Comparison of ENCODE assay signal across 15 cellular contexts in the genomic region with DNA sequence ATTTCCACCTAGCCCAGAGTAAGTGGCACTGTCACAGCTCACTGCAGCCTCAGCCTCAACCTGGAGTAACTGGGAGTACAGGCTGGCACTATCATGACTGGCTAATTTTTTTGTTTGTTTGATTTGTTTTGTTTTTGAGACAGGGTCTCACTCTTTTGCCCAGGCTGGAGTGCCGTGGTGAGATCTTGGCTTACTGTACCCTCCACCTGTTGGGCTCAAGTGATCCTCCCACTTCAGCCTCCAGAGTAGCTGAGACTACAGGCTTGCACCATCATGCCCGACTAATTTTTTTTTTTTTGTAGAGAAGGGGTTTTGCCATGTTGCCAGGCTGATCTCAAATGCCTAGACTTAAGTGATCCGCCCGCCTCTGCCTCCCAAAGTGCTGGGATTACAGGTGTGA. TPM values are rescaled to one million over a fixed set of nuclear protein-coding genes. Genes with fewer than 3 reads are reported as not detected.
DNase-seq lines count a peak whose midpoint lies in the region; ATAC-seq and TF ChIP-seq lines count a peak whose summit lies in the region.
"Had no signal": no experiment of that assay in that cellular context is flagged by ENCODE, and none has a peak within 500 bp of the region (broad histone marks: within the 10 kb centered on the region; RNA-seq: fewer than 3 reads in every experiment).

No MANE protein-coding gene starts in this region.

- peak overlapping the region; percentile 93 for H3K4me2 ChIP-seq in OCI-LY3 (ENCODE audit: low read length)
- H3K4me2 ChIP-seq in fibroblast of lung (ENCODE audit: extremely low read depth, insufficient read depth, low read length) = peak overlapping the region; percentile 73

- H3K4me3 ChIP-seq in OCI-LY3 (ENCODE audit: low read length) (peak overlapping the region; percentile 84), fibroblast of lung (replicated peaks in 1 of 4; ENCODE audit: control extremely low read depth in 1 of 4, insufficient read depth in 1 of 4, low read depth in 3 of 4, low read length in 4 of 4) (peak overlapping the region; percentile 24 to 79 (median 74))

- no peak for TF ChIP-seq CTCF in OCI-LY3 (IDR thresholded peaks at IDR 0.05; ENCODE audit: low read depth, low read length)
- no peak for TF ChIP-seq CTCF in fibroblast of lung (conservative IDR thresholded peaks at IDR 0.05 in 1 of 2, IDR thresholded peaks at IDR 0.05 in 1 of 2; ENCODE audit: low read depth in 1 of 2, low read length in 2 of 2)

- H3K9ac ChIP-seq in OCI-LY3 (ENCODE audit: low read length) (peak overlapping the region; percentile 87; the same call in 1 of the 2 replicates), fibroblast of lung (ENCODE audit: insufficient read depth, low read length) (no peak overlapping the region)

- no peaks in the 10 kb centered on the region for H3K9me3 ChIP-seq in OCI-LY3 (ENCODE audit: insufficient read depth, low read length)
- H3K9me3 ChIP-seq in fibroblast of lung (ENCODE audit: control insufficient read depth, insufficient read depth, low read depth, low read length) = no peaks in the 10 kb centered on the region

- H2AFZ ChIP-seq in OCI-LY3 (ENCODE audit: low read depth, low read length) (no peak overlapping the region), fibroblast of lung (ENCODE audit: low read length) (no peak overlapping the region)

- H4K20me1 ChIP-seq in OCI-LY3 (ENCODE audit: insufficient read depth, low read length) (peaks cover 32% of the 10 kb centered on the region), fibroblast of lung (ENCODE audit: control insufficient read depth, extremely low read depth, insufficient read depth, low read length) (no peaks in the 10 kb centered on the region)

- H3K9me3 Mint-ChIP-seq in activated T-cell treated with anti-CD3 and anti-CD28 coated beads, Interleukin-2, amount 50 U/mL, for 72 hours = no peaks in the 10 kb centered on the region
- H3K9me3 Mint-ChIP-seq in stimulated activated effector memory CD8-positive, alpha-beta T cell treated with anti-CD3 and anti-CD28 coated beads, Interleukin-12 subunit alpha, Interleukin-12 subunit beta, amount 100 ng/mL, for 72 hours = no peaks in the 10 kb centered on the region
- H3K9me3 Mint-ChIP-seq: CD4-positive, CD25-positive, alpha-beta regulatory T cell; T-helper 2 cell treated with Interferon-gamma antibody and Interleukin-4, amounts not matched to agents 5 μg/mL and 100 μg/mL, for 36 hours had no signal

- no peak overlapping the region for H3K27ac Mint-ChIP-seq in activated T-cell treated with anti-CD3 and anti-CD28 coated beads, Interleukin-2, amount 50 U/mL, for 72 hours
- peak overlapping the region; percentile 92 for H3K27ac Mint-ChIP-seq in stimulated activated effector memory CD8-positive, alpha-beta T cell treated with anti-CD3 and anti-CD28 coated beads, Interleukin-12 subunit alpha, Interleukin-12 subunit beta, amount 100 ng/mL, for 72 hours

- peaks cover 14% of the 10 kb centered on the region for H3K4me1 ChIP-seq in OCI-LY3 (ENCODE audit: low read length)
- peaks cover 2% of the 10 kb centered on the region for H3K4me1 ChIP-seq in fibroblast of lung (ENCODE audit: control insufficient read depth, extremely low read depth, insufficient read depth, low read length)

- peaks cover 4 to 9% of the 10 kb centered on the region in 2 donors for H3K36me3 Mint-ChIP-seq in activated T-cell treated with anti-CD3 and anti-CD28 coated beads, Interleukin-2, amount 50 U/mL, for 72 hours (ENCODE audit: insufficient read depth in 2 of 2)
- peaks cover 13% of the 10 kb centered on the region for H3K36me3 Mint-ChIP-seq in stimulated activated effector memory CD8-positive, alpha-beta T cell treated with anti-CD3 and anti-CD28 coated beads, Interleukin-12 subunit alpha, Interleukin-12 subunit beta, amount 100 ng/mL, for 72 hours
- H3K36me3 Mint-ChIP-seq: CD4-positive, CD25-positive, alpha-beta regulatory T cell had no signal

- no peak for ATAC-seq in activated T-cell treated with anti-CD3 and anti-CD28 coated beads, Interleukin-2, amount 50 U/mL, for 72 hours (replicated peaks in 1 of 2)
- ATAC-seq in stimulated activated effector memory CD8-positive, alpha-beta T cell treated with anti-CD3 and anti-CD28 coated beads, Interleukin-12 subunit alpha, Interleukin-12 subunit beta, amount 100 ng/mL, for 72 hours = no peak
- ATAC-seq in HG03565 (IDR thresholded peaks at IDR 0.05; ENCODE audit: unreplicated experiment) (no peak), HG03095 (IDR thresholded peaks at IDR 0.05; ENCODE audit: unreplicated experiment) (no peak)
- ATAC-seq: left colon had no signal

- H3K79me2 ChIP-seq in OCI-LY3 (ENCODE audit: low read length) (peaks cover 75% of the 10 kb centered on the region), fibroblast of lung (ENCODE audit: control insufficient read depth, insufficient read depth, low read length) (peaks cover 68% of the 10 kb centered on the region)

- H3K27me3 Mint-ChIP-seq in activated T-cell treated with anti-CD3 and anti-CD28 coated beads, Interleukin-2, amount 50 U/mL, for 72 hours (ENCODE audit: low read depth) = peaks cover 5% of the 10 kb centered on the region

- no peak for DNase-seq in activated T-cell treated with anti-CD3 and anti-CD28 coated beads, Interleukin-2, amount 50 U/mL, for 72 hours
- no peak for DNase-seq in activated T-cell treated with anti-CD3 and anti-CD28 coated beads, Interleukin-2, amount 50 U/mL, for 1 hour
- no peak for DNase-seq in fibroblast of lung (ENCODE audit: low read depth in 2 of 2)
- no peak for DNase-seq in stimulated activated effector memory CD8-positive, alpha-beta T cell treated with anti-CD3 and anti-CD28 coated beads, Interleukin-12 subunit alpha, Interleukin-12 subunit beta, amount 100 ng/mL, for 72 hours (ENCODE audit: low spot score in 2 of 2)
- DNase-seq in NCI-H2029 treated with DMSO at 0.1 percent for 48 hours (lab: John Stamatoyannopoulos, UW) = no peak
- DNase-seq: activated naive CD4-positive, alpha-beta T cell; CD4-positive, CD25-positive, alpha-beta regulatory T cell; left colon; NCI-H2227 treated with DMSO at 0.1 percent for 48 hours; small intestine; stimulated activated naive CD4-positive, alpha-beta T cell treated with Interleukin-2 at 50 U/mL for 16 hours had no signal

- H3K4me3 Mint-ChIP-seq in activated T-cell treated with anti-CD3 and anti-CD28 coated beads, Interleukin-2, amount 50 U/mL, for 72 hours = peak overlapping the region; percentile 44 to 93
- H3K4me3 Mint-ChIP-seq in stimulated activated effector memory CD8-positive, alpha-beta T cell treated with anti-CD3 and anti-CD28 coated beads, Interleukin-12 subunit alpha, Interleukin-12 subunit beta, amount 100 ng/mL, for 72 hours = peak overlapping the region; percentile 86

- H3K27me3 ChIP-seq in OCI-LY3 (ENCODE audit: low read depth, low read length) (no peaks in the 10 kb centered on the region), fibroblast of lung (ENCODE audit: control insufficient read depth, insufficient read depth, low read length) (no peaks in the 10 kb centered on the region)

- H3K27ac ChIP-seq in OCI-LY3 (ENCODE audit: low read length) = no peak overlapping the region
- H3K27ac ChIP-seq in fibroblast of lung (ENCODE audit: insufficient read depth, low read length) = peak overlapping the region; percentile 96

- H3K4me1 Mint-ChIP-seq in activated T-cell treated with anti-CD3 and anti-CD28 coated beads, Interleukin-2, amount 50 U/mL, for 72 hours (ENCODE audit: low read depth) = peaks cover 27% of the 10 kb centered on the region
- H3K4me1 Mint-ChIP-seq in stimulated activated effector memory CD8-positive, alpha-beta T cell treated with anti-CD3 and anti-CD28 coated beads, Interleukin-12 subunit alpha, Interleukin-12 subunit beta, amount 100 ng/mL, for 72 hours = peaks cover 40% of the 10 kb centered on the region

- no peaks in the 10 kb centered on the region for H3K36me3 ChIP-seq in OCI-LY3 (replicated peaks; ENCODE audit: low read depth, low read length)
- H3K36me3 ChIP-seq in fibroblast of lung (ENCODE audit: control insufficient read depth, insufficient read depth, low read length) = no peaks in the 10 kb centered on the region

RNA-seq across cellular contexts. Expression of gene UCK2, which starts 2.5 kb away (rescaled TPM):
- 10 to 100 TPM; 39.8 to 47.3 TPM for total RNA-seq in activated T-cell treated with anti-CD3 and anti-CD28 coated beads, Interleukin-2, amount 50 U/mL, for 72 hours
- 47.8 and 95.1 TPM in 2 replicates for total RNA-seq in fibroblast of lung
- 83.1 and 99.0 TPM in 2 replicates for polyA plus RNA-seq in fibroblast of lung
- 70.8 and 95.7 TPM in 2 replicates for polyA plus RNA-seq in fibroblast of lung (2012)
- polyA minus RNA-seq in fibroblast of lung (ENCODE audit: low replicate concordance) = 87.6 and 123 TPM in 2 replicates
